ENCODE assay signal across 7 cellular contexts in genomic region chr2:151601803-151602202, GRCh38.
DNase-seq lines count a peak whose midpoint lies in the region; ATAC-seq, FAIRE-seq and TF ChIP-seq lines count a peak whose summit lies in the region.
"Not testable (repeated sequence)": the region's sequence is repeated elsewhere in the genome, so short reads cannot be mapped to it uniquely, and the experiment has no call there.

No MANE protein-coding gene starts in this region.

- in situ Hi-C loops in K562 (cut with MboI), result loop anchor here (25.0 kb wide), 1 partner anchor 410 kb away; no protein-coding TSS in a partner anchor

- not testable (repeated sequence) for H3K9me3 ChIP-seq in PC-3 (ENCODE audit: low read length); K562 (replicated peaks; ENCODE audit: control insufficient read depth, insufficient read depth, low read depth, low read length); heart left ventricle; mucosa of descending colon

- H3K9me1 ChIP-seq in K562 (ENCODE audit: control insufficient read depth, insufficient read depth, low read length), result not testable (repeated sequence)

- TF ChIP-seq RAD21 in K562 (CRISPR knock-in tag; conservative IDR thresholded peaks at IDR 0.05 in 1 of 2, IDR thresholded peaks at IDR 0.05 in 1 of 2), result not testable (repeated sequence)

- not testable (repeated sequence) for H4K20me1 ChIP-seq in PC-3 (ENCODE audit: low read length); K562 (replicated peaks; ENCODE audit: control insufficient read depth, insufficient read depth, low read length)

- H3K9me2 ChIP-seq in PC-3 (replicated peaks; ENCODE audit: low read length), result not testable (repeated sequence)

- not testable (repeated sequence) for H2AFZ ChIP-seq in PC-3 (ENCODE audit: low read length); K562 (ENCODE audit: low read depth, low read length)

- not testable (repeated sequence) for TF ChIP-seq POLR2A in K562 (conservative IDR thresholded peaks at IDR 0.05); heart left ventricle (IDR thresholded peaks at IDR 0.05)

- not testable (repeated sequence) for FAIRE-seq in K562 (lab: Jason Lieb, UNC)

- not testable (repeated sequence) for H3K4me1 ChIP-seq in PC-3 (ENCODE audit: insufficient read depth, low read length); K562 (replicated peaks in 1 of 2; ENCODE audit: control insufficient read depth in 2 of 2, insufficient read depth in 2 of 2, low read length in 2 of 2); heart left ventricle; mucosa of descending colon (ENCODE audit: low read depth)

- not testable (repeated sequence) for H3K36me3 ChIP-seq in PC-3 (ENCODE audit: low read depth, low read length); K562 (ENCODE audit: control insufficient read depth, insufficient read depth, low read length); heart left ventricle; mucosa of descending colon (ENCODE audit: low read depth)

- not testable (repeated sequence) for DNase-seq in PC-3; K562 (ENCODE audit: extremely low read depth in 1 of 4, low spot score in 3 of 4); heart left ventricle; mucosa of descending colon

- POLR2A ChIA-PET in PC-3 (lab: Charles Lee; ENCODE audit: unreplicated experiment); K562 (lab: Yijun Ruan, JAX): not testable (repeated sequence)

- H3K4me3 ChIP-seq in PC-3 (ENCODE audit: low read length); K562; heart left ventricle; mucosa of descending colon: not testable (repeated sequence)

- ATAC-seq in GM18502 (IDR thresholded peaks at IDR 0.05; ENCODE audit: poor library complexity, unreplicated experiment), result peak; percentile 58
- ATAC-seq in GM21717 (IDR thresholded peaks at IDR 0.05; ENCODE audit: unreplicated experiment), result peak; percentile 55
- peak; percentile 58 for ATAC-seq in HG02973 (IDR thresholded peaks at IDR 0.05; ENCODE audit: unreplicated experiment)
- ATAC-seq in PC-3, result peak; percentile 24; the same call in 1 of the 2 replicates
- peak; percentile 74 for ATAC-seq in K562
- peak in 3 of 4 donors; percentile 43 to 51 (median 44) for ATAC-seq in heart left ventricle
- ATAC-seq in mucosa of descending colon, result peak; percentile 69

- CTCF ChIA-PET in PC-3 (lab: Charles Lee); K562 (lab: Yijun Ruan, JAX; ENCODE audit: low intra/inter-chr PET ratio): not testable (repeated sequence)

- intact Hi-C loops in PC-3 (cut with micrococcal nuclease); K562 (cut with micrococcal nuclease); heart left ventricle (cut with DNase I); mucosa of descending colon (cut with DNase I, micrococcal nuclease): not testable (repeated sequence)

- not testable (repeated sequence) for H3K9ac ChIP-seq in PC-3 (ENCODE audit: low read length); K562 (ENCODE audit: insufficient read depth in 1 of 2, low read depth in 2 of 2, low read length in 2 of 2)

- TF ChIP-seq EP300 in K562 (IDR thresholded peaks at IDR 0.05; ENCODE audit: low read length), result not testable (repeated sequence)

- H3K79me2 ChIP-seq in PC-3 (ENCODE audit: low read length); K562 (ENCODE audit: control insufficient read depth, insufficient read depth, low read length): not testable (repeated sequence)

- H3K27ac ChIP-seq in PC-3 (ENCODE audit: low read length); K562 (ENCODE audit: extremely low read depth, low read depth, low read length); heart left ventricle: not testable (repeated sequence)

- WGBS in K562 (ENCODE audit: insufficient coverage, low coverage, missing lambda C conversion rate), result no CpG with 5 or more reads among the region's 4 CpGs
- WGBS in heart left ventricle, 4 donors, result no CpG with 5 or more reads among the region's 4 CpGs

- not testable (repeated sequence) for TF ChIP-seq CTCF in PC-3 (conservative IDR thresholded peaks at IDR 0.05; ENCODE audit: low read depth, low read length); K562 (IDR thresholded peaks at IDR 0.05 in 2 of 3, conservative IDR thresholded peaks at IDR 0.05 in 1 of 3; ENCODE audit: insufficient read depth in 2 of 3, low read depth in 1 of 3, low read length in 3 of 3); heart left ventricle (IDR thresholded peaks at IDR 0.05); mucosa of descending colon (IDR thresholded peaks at IDR 0.05)

- not testable (repeated sequence) for BruUV-seq in PC-3 (replicated peaks; lab: Mats Ljungman, UMichigan); K562 (replicated peaks; lab: Mats Ljungman, UMichigan)

- not testable (repeated sequence) for H3K4me2 ChIP-seq in PC-3 (ENCODE audit: low read length); K562 (ENCODE audit: insufficient read depth, low read length)

- H3F3A ChIP-seq in PC-3 (ENCODE audit: low read length, unreplicated experiment), result not testable (repeated sequence)

- not testable (repeated sequence) for H3K27me3 ChIP-seq in PC-3 (ENCODE audit: low read length); K562 (ENCODE audit: control insufficient read depth in 2 of 2, insufficient read depth in 2 of 2, low read length in 2 of 2); heart left ventricle

Comparison
In these comparisons a context has a peak if more than half of its experiments do, and no peak if none do; other contexts are left out.
1. ATAC-seq: peak in every context shown above with its lines; median percentile 74 in K562; 69 in mucosa of descending colon; 58 in GM18502; 58 in HG02973; 55 in GM21717; 44 in heart left ventricle; 24 in PC-3.